8 cellular contexts compared by ENCODE assay signal in genomic region chr19:50325310-50326100, GRCh38. TPM values are rescaled to one million over a fixed set of nuclear protein-coding genes. Genes with fewer than 3 reads are reported as not detected.
DNase-seq lines count a peak whose midpoint lies in the region; ATAC-seq, FAIRE-seq and TF ChIP-seq lines count a peak whose summit lies in the region.

No MANE protein-coding gene starts in this region.

- peak overlapping the region; percentile 59 for H3K4me3 Mint-ChIP-seq in mesothelial cell of epicardium
- H3K4me3 Mint-ChIP-seq in stimulated activated effector memory CD8-positive, alpha-beta T cell treated with anti-CD3 and anti-CD28 coated beads, Interleukin-12 subunit alpha, Interleukin-12 subunit beta, amount 100 ng/mL, for 72 hours = peak overlapping the region; percentile 50

- H3K36me3 Mint-ChIP-seq in mesothelial cell of epicardium = peaks cover 5% of the 10 kb centered on the region
- H3K36me3 Mint-ChIP-seq in stimulated activated effector memory CD8-positive, alpha-beta T cell treated with anti-CD3 and anti-CD28 coated beads, Interleukin-12 subunit alpha, Interleukin-12 subunit beta, amount 100 ng/mL, for 72 hours = peaks cover 42% of the 10 kb centered on the region

- no peaks in the 10 kb centered on the region for H3K9me3 Mint-ChIP-seq in mesothelial cell of epicardium
- H3K9me3 Mint-ChIP-seq in stimulated activated effector memory CD8-positive, alpha-beta T cell treated with anti-CD3 and anti-CD28 coated beads, Interleukin-12 subunit alpha, Interleukin-12 subunit beta, amount 100 ng/mL, for 72 hours = peaks cover 5% of the 10 kb centered on the region

- peaks cover 41% of the 10 kb centered on the region for H3K4me1 Mint-ChIP-seq in mesothelial cell of epicardium
- peaks cover 49% of the 10 kb centered on the region for H3K4me1 Mint-ChIP-seq in stimulated activated effector memory CD8-positive, alpha-beta T cell treated with anti-CD3 and anti-CD28 coated beads, Interleukin-12 subunit alpha, Interleukin-12 subunit beta, amount 100 ng/mL, for 72 hours

- H3K27me3 Mint-ChIP-seq in mesothelial cell of epicardium (ENCODE audit: low read depth) = peaks cover 31% of the 10 kb centered on the region

- DNase-seq in AG08395 (ENCODE audit: low spot score) = peak; percentile 96
- peak; percentile 99 for DNase-seq in H54 (ENCODE audit: insufficient read length, low spot score)
- peak; percentile 28 for DNase-seq in NCI-H524 treated with DMSO at 0.1 percent for 48 hours (lab: John Stamatoyannopoulos, UW)
- DNase-seq in activated CD4-positive, alpha-beta T cell treated with anti-CD3 and anti-CD28 coated beads, Interleukin-2, amount 50 U/mL, for 24 hours (ENCODE audit: low read depth in 1 of 2, low spot score in 1 of 2) = peak; percentile 54 to 69
- DNase-seq in ecto neural progenitor cell (ENCODE audit: low spot score) = peak; percentile 98
- peak; percentile 85 to 92 for DNase-seq in mesothelial cell of epicardium (ENCODE audit: low spot score in 2 of 2, unreplicated experiment in 2 of 2)
- peak; percentile 78 to 90 for DNase-seq in stimulated activated effector memory CD8-positive, alpha-beta T cell treated with anti-CD3 and anti-CD28 coated beads, Interleukin-12 subunit alpha, Interleukin-12 subunit beta, amount 100 ng/mL, for 72 hours (ENCODE audit: low spot score in 2 of 2)

- no peak for TF ChIP-seq CTCF in mesothelial cell of epicardium (IDR thresholded peaks at IDR 0.05; ENCODE audit: unreplicated experiment)

- no peak overlapping the region for H3K27ac Mint-ChIP-seq in mesothelial cell of epicardium
- H3K27ac Mint-ChIP-seq in stimulated activated effector memory CD8-positive, alpha-beta T cell treated with anti-CD3 and anti-CD28 coated beads, Interleukin-12 subunit alpha, Interleukin-12 subunit beta, amount 100 ng/mL, for 72 hours = no peak overlapping the region

- no peak for TF ChIP-seq POLR2A in H54 (IDR thresholded peaks at IDR 0.05; ENCODE audit: low read depth, low read length)

- peak; percentile 39 for ATAC-seq in stimulated activated effector memory CD8-positive, alpha-beta T cell treated with anti-CD3 and anti-CD28 coated beads, Interleukin-12 subunit alpha, Interleukin-12 subunit beta, amount 100 ng/mL, for 72 hours
- no peak for ATAC-seq in HG02623 (IDR thresholded peaks at IDR 0.05; ENCODE audit: unreplicated experiment)

- no peak for FAIRE-seq in H54 (lab: Jason Lieb, UNC)

RNA-seq across cellular contexts. Expression of gene KCNC3, which starts 3.7 kb away (rescaled TPM):
- total RNA-seq in mesothelial cell of epicardium = 53.4 to 57.7 TPM (median 54.4 TPM) in 3 replicates

RNA-seq across cellular contexts. Expression of gene NAPSA, which starts 39.9 kb away (rescaled TPM):
- 2.4 to 3.5 TPM (median 3.2 TPM) in 3 replicates for total RNA-seq in mesothelial cell of epicardium

RNA-seq across cellular contexts. Expression of gene NR1H2, which starts 50.8 kb away (rescaled TPM):
- 35.4 to 39.1 TPM (median 37.3 TPM) in 3 replicates for total RNA-seq in mesothelial cell of epicardium

RNA-seq across cellular contexts. Expression of gene POLD1, which starts 58.6 kb away (rescaled TPM):
- total RNA-seq in mesothelial cell of epicardium = 58.4 to 60.6 TPM (median 60.3 TPM) in 3 replicates

Comparison
In these comparisons a context has a peak if more than half of its experiments do, and no peak if none do; other contexts are left out.
1. DNase-seq: peak in every context shown above with its lines; median percentile 99 in H54; 98 in ecto neural progenitor cell; 96 in AG08395; 88 in mesothelial cell of epicardium; 84 in stimulated activated effector memory CD8-positive, alpha-beta T cell treated with anti-CD3 and anti-CD28 coated beads, Interleukin-12 subunit alpha, Interleukin-12 subunit beta, amount 100 ng/mL, for 72 hours; 62 in activated CD4-positive, alpha-beta T cell treated with anti-CD3 and anti-CD28 coated beads, Interleukin-2, amount 50 U/mL, for 24 hours; 28 in NCI-H524 treated with DMSO at 0.1 percent for 48 hours.